Comparison of ENCODE assay signal across 8 cellular contexts in genomic region chr12:121796855-121797751, GRCh38. TPM values are rescaled to one million over a fixed set of nuclear protein-coding genes. Genes with fewer than 3 reads are reported as not detected.
A peak's percentile ranks its signal among the peaks of the same experiment; 100 is the strongest.
DNase-seq lines count a peak whose midpoint lies in the region; ATAC-seq lines count a peak whose summit lies in the region.

No MANE protein-coding gene starts in this region.

- H2BK120ac ChIP-seq in trophoblast cell (ENCODE audit: insufficient read depth, low read length, poor library complexity), result peak overlapping the region; percentile 34

- peak; percentile 67 to 70 for ATAC-seq in right cardiac atrium
- no peak for ATAC-seq in GM21423 (IDR thresholded peaks at IDR 0.05; ENCODE audit: unreplicated experiment)
- ATAC-seq in GM18867 (IDR thresholded peaks at IDR 0.05; ENCODE audit: unreplicated experiment), result no peak

- H2BK12ac ChIP-seq in trophoblast cell (ENCODE audit: low read length), result no peak overlapping the region

- peaks cover 34% of the 10 kb centered on the region for H3K79me2 ChIP-seq in trophoblast cell (ENCODE audit: control insufficient read depth, insufficient read depth, low read length, poor library complexity)

- no peak overlapping the region for H2AFZ ChIP-seq in trophoblast cell (ENCODE audit: insufficient read depth, low read length, poor library complexity)

- peak overlapping the region; percentile 39 for H4K12ac ChIP-seq in trophoblast cell (ENCODE audit: low read depth, low read length)

- peak overlapping the region; percentile 12 for H4K8ac ChIP-seq in trophoblast cell (ENCODE audit: low read depth, low read length)

- peaks cover 51% of the 10 kb centered on the region for H3K79me1 ChIP-seq in trophoblast cell (ENCODE audit: low read length)

- peak overlapping the region; percentile 10 for H2BK5ac ChIP-seq in trophoblast cell (ENCODE audit: low read depth, low read length, poor library complexity)

- H3K9me3 ChIP-seq in right cardiac atrium (ENCODE audit: control insufficient read depth, low read length) (no peaks in the 10 kb centered on the region), trophoblast cell (ENCODE audit: insufficient read depth, low read depth, low read length) (no peaks in the 10 kb centered on the region)

- H3K4me1 ChIP-seq in right cardiac atrium (ENCODE audit: control insufficient read depth, insufficient read depth, low read length) (peaks cover 7% of the 10 kb centered on the region), trophoblast cell (ENCODE audit: control insufficient read depth in 1 of 2, insufficient read depth in 2 of 2, low read length in 2 of 2) (peaks cover 39 to 48% of the 10 kb centered on the region in 2 experiments)

- peak overlapping the region; percentile 85 for H3K27ac ChIP-seq in right cardiac atrium (ENCODE audit: low read length)
- peak overlapping the region; percentile 66 for H3K27ac ChIP-seq in trophoblast cell (ENCODE audit: low read depth, low read length)

- H3K23ac ChIP-seq in trophoblast cell (ENCODE audit: low read length), result no peak overlapping the region

- H3K27me3 ChIP-seq in right cardiac atrium (ENCODE audit: control insufficient read depth, insufficient read depth), result no peaks in the 10 kb centered on the region
- H3K27me3 ChIP-seq in trophoblast cell (ENCODE audit: insufficient read depth, low read length), result no peaks in the 10 kb centered on the region

- peak; percentile 46 to 51 for DNase-seq in NCI-H187 (lab: John Stamatoyannopoulos, UW)
- DNase-seq in NCI-H187 treated with DMSO at 0.1 percent for 48 hours (lab: John Stamatoyannopoulos, UW), result no peak
- DNase-seq in NCI-H460 (ENCODE audit: extremely low read depth, low read depth), result peak; percentile 92
- DNase-seq in astrocyte of the hippocampus (ENCODE audit: low read depth, low spot score), result peak; percentile 95
- DNase-seq in right cardiac atrium, result peak; percentile 99 to 100 (median 99)
- peak; percentile 98 for DNase-seq in trophoblast cell

- peak overlapping the region; percentile 4 for H3K14ac ChIP-seq in trophoblast cell (ENCODE audit: low read length)

- intact Hi-C loops in right cardiac atrium (cut with DNase I), result loop anchor here in 3 of 4 donors (2.0 to 5.0 kb wide), 3 partner anchors 14 to 95 kb away; partner anchors contain the start of gene PSMD9 (in 2 of the 3)

- peaks cover 18 to 31% of the 10 kb centered on the region in 2 experiments for H3K36me3 ChIP-seq in trophoblast cell (ENCODE audit: control insufficient read depth in 1 of 2, insufficient read depth in 2 of 2, low read length in 2 of 2)

- H3K4me3 ChIP-seq in right cardiac atrium (ENCODE audit: low read length) (no peak overlapping the region), trophoblast cell (ENCODE audit: low read depth, low read length) (no peak overlapping the region)

- peak overlapping the region; percentile 41 for H3K4ac ChIP-seq in trophoblast cell (ENCODE audit: low read depth, low read length)

- peak overlapping the region; percentile 37 for H3K4me2 ChIP-seq in trophoblast cell (ENCODE audit: low read length)

- peak overlapping the region; percentile 57 for H3K18ac ChIP-seq in trophoblast cell (ENCODE audit: low read length)

- H3K9ac ChIP-seq in trophoblast cell (ENCODE audit: low read length), result no peak overlapping the region

- H4K91ac ChIP-seq in trophoblast cell (ENCODE audit: low read depth, low read length), result no peak overlapping the region

- 11% methylated on average over 39 of the region's 39 CpGs for WGBS in right cardiac atrium
- WGBS in trophoblast cell (ENCODE audit: extremely low coverage, insufficient coverage, insufficient read length), result no CpG with 5 or more reads among the region's 39 CpGs

- H2AK5ac ChIP-seq in trophoblast cell (ENCODE audit: low read length), result peak overlapping the region; percentile 18

RNA-seq across cellular contexts. Expression of gene RHOF, which starts 3.6 kb away (rescaled TPM):
- total RNA-seq in NCI-H460 (2014; rRNA removed; shearing (Covaris generic)), result 43.9 and 44.5 TPM in 2 replicates
- 46.0 and 60.1 TPM in 2 replicates for polyA plus RNA-seq in NCI-H460 (2014; cell fraction: nucleus; rRNA removed)
- total RNA-seq in right cardiac atrium, result 10 to 100 TPM; 15.2 to 23.3 (median 22.0) TPM
- 11.2 TPM for polyA plus RNA-seq in right cardiac atrium
- polyA plus RNA-seq in trophoblast cell (2013), result 10.9 and 11.1 TPM in 2 replicates

RNA-seq across cellular contexts. Expression of gene SETD1B, which starts 6.7 kb away (rescaled TPM):
- 4.0 and 4.8 TPM in 2 replicates for total RNA-seq in NCI-H460 (2014; rRNA removed; shearing (Covaris generic))
- 4.5 and 6.0 TPM in 2 replicates for polyA plus RNA-seq in NCI-H460 (2014; cell fraction: nucleus; rRNA removed)
- 10 to 100 TPM in 3 of 4 donors, 1 to 10 TPM in 1; 9.6 to 14.9 (median 13.0) TPM for total RNA-seq in right cardiac atrium
- 7.6 TPM for polyA plus RNA-seq in right cardiac atrium
- 19.3 and 19.5 TPM in 2 replicates for polyA plus RNA-seq in trophoblast cell (2013)

Comparison
In these comparisons a context has a peak if more than half of its experiments do, and no peak if none do; other contexts are left out.
1. ATAC-seq: peak in right cardiac atrium (2 of 2); none in GM21423 (single experiment) and GM18867 (single experiment).